In the genomic region with DNA sequence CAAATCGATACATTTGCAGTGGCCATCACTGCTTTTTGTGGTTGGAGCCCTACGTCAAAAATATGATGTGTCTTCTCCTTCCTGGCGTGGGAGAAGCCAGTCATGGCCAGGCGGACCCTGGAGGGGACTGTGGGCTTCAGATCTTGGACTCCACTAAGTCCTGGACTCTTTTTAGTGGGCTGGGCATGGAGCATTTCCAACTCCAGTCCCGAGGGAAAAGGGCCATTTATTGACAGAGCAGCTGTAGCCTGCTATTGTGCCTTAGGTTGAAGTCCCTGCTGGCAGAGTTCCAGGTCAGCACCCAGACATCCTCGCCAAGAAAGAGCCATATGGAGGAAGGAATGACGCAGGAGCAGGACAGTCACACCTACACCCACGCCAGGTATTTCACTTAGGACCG, we compare ENCODE assay signal across 16 cellular contexts.
"Had no signal": no experiment of that assay in that cellular context is flagged by ENCODE, and none has a peak within 500 bp of the region (broad histone marks: within the 10 kb centered on the region; RNA-seq: fewer than 3 reads in every experiment).

No MANE protein-coding gene starts in this region.

- H3K9ac ChIP-seq: neural progenitor cell had no signal

- H3K4me3 ChIP-seq: heart right ventricle, neural progenitor cell, ovary, sigmoid colon, spleen, upper lobe of left lung had no signal

- DNase-seq: activated CD4-positive, alpha-beta T cell treated with anti-CD3 and anti-CD28 coated beads, Interleukin-2, amount 50 U/mL, for 4 hours; activated naive CD4-positive, alpha-beta T cell treated with Interleukin-2 at 50 U/mL for 16 hours; anterior cingulate cortex; brain microvascular endothelial cell; effector memory CD4-positive, alpha-beta T cell; heart right ventricle; left colon; ovary; sigmoid colon; spleen; upper lobe of left lung had no signal

- ATAC-seq: activated CD4-positive, CD25-positive, alpha-beta regulatory T cell treated with anti-CD3 and anti-CD28 coated beads, Interleukin-2, amount 50 U/mL, for 24 hours; activated T-helper 17 cell treated with anti-CD3 and anti-CD28 coated beads, Interleukin-2, amount 50 U/mL, for 72 hours; heart right ventricle; left colon had no signal

- H3K4me1 ChIP-seq: heart right ventricle, neural progenitor cell, sigmoid colon, spleen, upper lobe of left lung had no signal

- H3K27ac ChIP-seq: brain microvascular endothelial cell, heart right ventricle, neural progenitor cell, ovary, sigmoid colon, spleen, upper lobe of left lung had no signal

- H3K4me2 ChIP-seq: neural progenitor cell had no signal

- H3K36me3 ChIP-seq: brain microvascular endothelial cell, heart right ventricle, neural progenitor cell, ovary, sigmoid colon, spleen, upper lobe of left lung had no signal

- FAIRE-seq: frontal cortex, islet of Langerhans had no signal

- H2AFZ ChIP-seq: neural progenitor cell had no signal

- H3K27me3 ChIP-seq: brain microvascular endothelial cell, neural progenitor cell, ovary, sigmoid colon, upper lobe of left lung had no signal

- H3K9me3 ChIP-seq: heart right ventricle, ovary, sigmoid colon, upper lobe of left lung had no signal
